Comparison of ENCODE assay signal across 2 cellular contexts in the genomic region with DNA sequence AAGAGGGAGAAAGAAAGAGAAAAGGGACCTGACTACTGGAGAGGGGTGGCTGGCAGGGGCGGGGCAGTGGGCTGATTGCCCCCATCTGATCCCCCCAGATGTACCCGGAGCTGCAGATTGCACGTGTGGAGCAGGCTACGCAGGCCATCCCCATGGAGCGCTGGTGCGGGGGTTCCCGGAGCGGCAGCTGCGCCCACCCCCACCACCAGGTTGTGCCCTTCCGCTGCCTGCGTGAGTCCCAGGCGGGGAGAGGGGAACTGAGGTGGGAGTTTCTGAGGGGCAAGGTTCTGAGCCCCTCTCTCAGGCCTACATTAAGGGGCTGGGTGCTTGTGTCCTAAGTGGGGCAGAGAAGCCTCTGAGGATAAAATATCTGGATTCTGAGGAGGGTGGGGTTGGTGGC.
TF ChIP-seq lines count a peak whose summit lies in the region.

No MANE protein-coding gene starts in this region.

TF ChIP-seq in H1, 55 proteins besides CTCF, POLR2A, EP300 and RAD21:
- TF ChIP-seq SP4 (IDR thresholded peaks at IDR 0.05; ENCODE audit: low read length) (no peak), RFX5 (IDR thresholded peaks at IDR 0.05; ENCODE audit: borderline replicate concordance, low read depth, low read length) (no peak), HDAC2 (IDR thresholded peaks at IDR 0.05; ENCODE audit: borderline replicate concordance in 1 of 2, low read depth in 2 of 2, low read length in 2 of 2) (no peak), ASH2L (IDR thresholded peaks at IDR 0.05; ENCODE audit: low read length) (no peak), POLR2AphosphoS5 (IDR thresholded peaks at IDR 0.05; ENCODE audit: low read depth, low read length) (no peak), POU5F1 (IDR thresholded peaks at IDR 0.05; ENCODE audit: low read depth, low read length) (no peak), GTF2F1 (IDR thresholded peaks at IDR 0.05; ENCODE audit: borderline replicate concordance, low read depth, low read length) (no peak), TAF7 (optimal IDR thresholded peaks at IDR 0.05; ENCODE audit: borderline replicate concordance, low read depth, low read length) (no peak), CBX5 (IDR thresholded peaks at IDR 0.05; ENCODE audit: low read depth, low read length) (no peak), SP1 (IDR thresholded peaks at IDR 0.05; ENCODE audit: low read depth, low read length) (no peak), MAFK (IDR thresholded peaks at IDR 0.05; ENCODE audit: low read depth, low read length) (no peak), ZNF274 (IDR thresholded peaks at IDR 0.05; ENCODE audit: borderline replicate concordance, extremely low read depth, low read length) (no peak), FOSL1 (IDR thresholded peaks at IDR 0.05; ENCODE audit: insufficient read depth, low read depth, low read length) (no peak), CHD1 (IDR thresholded peaks at IDR 0.05; ENCODE audit: low read depth, low read length) (no peak), TBP (IDR thresholded peaks at IDR 0.05; ENCODE audit: low read depth, low read length) (no peak), CEBPB (IDR thresholded peaks at IDR 0.05; ENCODE audit: low read depth, low read length) (no peak), CREB1 (IDR thresholded peaks at IDR 0.05) (no peak), KDM5A (IDR thresholded peaks at IDR 0.05; ENCODE audit: low read length) (no peak), BCL11A (IDR thresholded peaks at IDR 0.05; ENCODE audit: low read depth in 2 of 2, low read length in 2 of 2) (no peak)
- TF ChIP-seq, protein P1, sequence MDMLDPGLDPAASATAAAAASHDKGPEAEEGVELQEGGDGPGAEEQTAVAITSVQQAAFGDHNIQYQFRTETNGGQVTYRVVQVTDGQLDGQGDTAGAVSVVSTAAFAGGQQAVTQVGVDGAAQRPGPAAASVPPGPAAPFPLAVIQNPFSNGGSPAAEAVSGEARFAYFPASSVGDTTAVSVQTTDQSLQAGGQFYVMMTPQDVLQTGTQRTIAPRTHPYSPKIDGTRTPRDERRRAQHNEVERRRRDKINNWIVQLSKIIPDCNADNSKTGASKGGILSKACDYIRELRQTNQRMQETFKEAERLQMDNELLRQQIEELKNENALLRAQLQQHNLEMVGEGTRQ (IDR thresholded peaks at IDR 0.05; ENCODE audit: low read length): no peak
TF ChIP-seq in H1: peak in this region for 0.

TF ChIP-seq in GM12891, 5 proteins besides CTCF, POLR2A, EP300 and RAD21:
- TF ChIP-seq PAX5 (IDR thresholded peaks at IDR 0.05; ENCODE audit: insufficient read depth, low read length, severe bottlenecking) (no peak), POU2F2 (IDR thresholded peaks at IDR 0.05; ENCODE audit: low read depth, low read length) (no peak), TAF1 (IDR thresholded peaks at IDR 0.05; ENCODE audit: low read depth, low read length) (no peak), SPI1 (IDR thresholded peaks at IDR 0.05; ENCODE audit: low read depth, low read length) (no peak), POLR2AphosphoS5 (IDR thresholded peaks at IDR 0.05; ENCODE audit: low read depth, low read length) (no peak)
